ENCODE assay signal across 1 cellular context in genomic region chr16:4886151-4886550, GRCh38.
TF ChIP-seq lines count a peak whose summit lies in the region.

No MANE protein-coding gene starts in this region.

TF ChIP-seq in WTC11, 78 proteins besides CTCF, POLR2A, EP300 and RAD21 (continued from another document):
- TF ChIP-seq PRDM15 (CRISPR knock-in tag; IDR thresholded peaks at IDR 0.05) (no peak), ZBTB21 (CRISPR knock-in tag; IDR thresholded peaks at IDR 0.05; ENCODE audit: borderline replicate concordance) (no peak), ZNF121 (CRISPR knock-in tag; IDR thresholded peaks at IDR 0.05) (no peak), ESRRA (CRISPR knock-in tag; IDR thresholded peaks at IDR 0.05; ENCODE audit: borderline replicate concordance) (no peak), SMAD4 (CRISPR knock-in tag; IDR thresholded peaks at IDR 0.05) (no peak)
